In genomic region chr20:47353224-47353696, GRCh38 we compare ENCODE assay signal across 10 cellular contexts. TPM values are rescaled to one million over a fixed set of nuclear protein-coding genes. Genes with fewer than 3 reads are reported as not detected.
DNase-seq lines count a peak whose midpoint lies in the region; ATAC-seq and TF ChIP-seq lines count a peak whose summit lies in the region.
"Had no signal": no experiment of that assay in that cellular context is flagged by ENCODE, and none has a peak within 500 bp of the region (broad histone marks: within the 10 kb centered on the region; RNA-seq: fewer than 3 reads in every experiment).

No MANE protein-coding gene starts in this region.

- TF ChIP-seq EP300 in sigmoid colon (IDR thresholded peaks at IDR 0.05), result no peak

- peak overlapping the region; percentile 98 for H3K27ac ChIP-seq in GM23338 (ENCODE audit: low read depth)
- H3K27ac ChIP-seq in PC-9, result peak overlapping the region; percentile 3; the same call in 1 of the 2 replicates
- H3K27ac ChIP-seq in esophagus squamous epithelium, result peak overlapping the region; percentile 97 to 100 (median 100)
- H3K27ac ChIP-seq in sigmoid colon, result peak overlapping the region; percentile 99 to 100 (median 99)

- no peak for TF ChIP-seq CTCF in GM23338 (conservative IDR thresholded peaks at IDR 0.05; ENCODE audit: low read depth in 2 of 2)
- TF ChIP-seq CTCF in PC-9 (conservative IDR thresholded peaks at IDR 0.05), result no peak
- TF ChIP-seq CTCF in esophagus squamous epithelium (IDR thresholded peaks at IDR 0.05), result no peak
- TF ChIP-seq CTCF in sigmoid colon (IDR thresholded peaks at IDR 0.05), result no peak
- no peak for TF ChIP-seq CTCF in GM13976 (IDR thresholded peaks at IDR 0.05; ENCODE audit: borderline replicate concordance, control extremely low read depth, extremely low read depth, insufficient read depth, missing control alignments)

- no peak overlapping the region for H3K27ac Mint-ChIP-seq in GM23338
- H3K27ac Mint-ChIP-seq: brain had no signal

- intact Hi-C loops in PC-9 (cut with micrococcal nuclease; ENCODE audit: unreplicated experiment) (no loop called here), esophagus squamous epithelium (cut with DNase I) (no loop called here), sigmoid colon (cut with DNase I) (no loop called here)

- peaks cover 45% of the 10 kb centered on the region for H3K36me3 Mint-ChIP-seq in GM23338 (ENCODE audit: low read depth)
- H3K36me3 Mint-ChIP-seq: brain had no signal

- no peaks in the 10 kb centered on the region for H3K36me3 ChIP-seq in GM23338 (ENCODE audit: insufficient read depth)
- peaks cover 46% of the 10 kb centered on the region for H3K36me3 ChIP-seq in PC-9 (ENCODE audit: low read depth)
- H3K36me3 ChIP-seq in esophagus squamous epithelium, result peaks cover 0 to 5% (median 0%) of the 10 kb centered on the region in 3 donors
- no peaks in the 10 kb centered on the region for H3K36me3 ChIP-seq in sigmoid colon

- no peaks in the 10 kb centered on the region; the same call in 2 of the 3 replicates for H3K9me3 Mint-ChIP-seq in GM23338
- H3K9me3 Mint-ChIP-seq: brain had no signal

- H2AFZ ChIP-seq in GM23338 (no peak overlapping the region), PC-9 (no peak overlapping the region)

- H4K20me1 ChIP-seq in GM23338 (replicated peaks; ENCODE audit: insufficient read depth) (no peaks in the 10 kb centered on the region), PC-9 (ENCODE audit: insufficient read depth) (peaks cover 4% of the 10 kb centered on the region; the same call in 1 of the 2 replicates)

- peaks cover 91% of the 10 kb centered on the region for H3K4me1 ChIP-seq in GM23338 (ENCODE audit: insufficient read depth)
- H3K4me1 ChIP-seq in PC-9 (replicated peaks; ENCODE audit: insufficient read depth), result peaks cover 85% of the 10 kb centered on the region
- peaks cover 77 to 100% (median 80%) of the 10 kb centered on the region in 3 donors for H3K4me1 ChIP-seq in esophagus squamous epithelium
- H3K4me1 ChIP-seq in sigmoid colon, result peaks cover 0 to 100% (median 100%) of the 10 kb centered on the region in 4 donors

- no peak for TF ChIP-seq POLR2A in esophagus squamous epithelium (IDR thresholded peaks at IDR 0.05)
- TF ChIP-seq POLR2A in sigmoid colon (IDR thresholded peaks at IDR 0.05), result no peak

- H3K27me3 Mint-ChIP-seq in GM23338 (ENCODE audit: insufficient read depth, low read depth, poor library complexity), result peaks cover 22% of the 10 kb centered on the region

- 41 to 42% methylated on average over 3 of the region's 3 CpGs for WGBS in esophagus squamous epithelium, 2 donors
- WGBS in sigmoid colon, 2 donors, result 64 to 71% methylated on average over 3 of the region's 3 CpGs

- ATAC-seq in GM23338 (no peak), GM18861 (IDR thresholded peaks at IDR 0.05; ENCODE audit: unreplicated experiment) (no peak), GM21786 (IDR thresholded peaks at IDR 0.05; ENCODE audit: unreplicated experiment) (no peak)

- peaks cover 20% of the 10 kb centered on the region; the same call in 2 of the 3 replicates for H3K4me1 Mint-ChIP-seq in GM23338
- H3K4me1 Mint-ChIP-seq: brain had no signal

- in situ Hi-C loops in GM13976 (cut with MboI; ENCODE audit: low sequenced_read_pairs, unreplicated experiment), result no loop called here

- H3F3A ChIP-seq in GM23338 (replicated peaks; ENCODE audit: low read depth) (0 out of 2 replicates have a peak, but pooled peaks cover 1% of the 10 kb centered on the region), PC-9 (ENCODE audit: insufficient read depth, low read depth) (peaks cover 24% of the 10 kb centered on the region)

- H3K4me3 ChIP-seq in GM23338 (peak overlapping the region; percentile 9; the same call in 1 of the 2 replicates), PC-9 (peak overlapping the region; percentile 60; the same call in 1 of the 2 replicates), esophagus squamous epithelium (peak overlapping the region in 3 of 4 donors; percentile 22 to 49 (median 27)), sigmoid colon (peak overlapping the region in 3 of 4 donors; percentile 1 to 28 (median 21))

- POLR2A ChIA-PET in PC-9 (lab: Charles Lee; ENCODE audit: unreplicated experiment), result no interaction called here

- no peaks in the 10 kb centered on the region for H3K27me3 ChIP-seq in GM23338 (ENCODE audit: insufficient read depth)
- H3K27me3 ChIP-seq in PC-9 (ENCODE audit: insufficient read depth, low read depth), result no peaks in the 10 kb centered on the region
- H3K27me3 ChIP-seq in esophagus squamous epithelium, result no peaks in the 10 kb centered on the region
- H3K27me3 ChIP-seq in sigmoid colon, result no peaks in the 10 kb centered on the region

- H3K4me3 Mint-ChIP-seq in GM23338, result peak overlapping the region; percentile 38; the same call in 2 of the 3 replicates
- H3K4me3 Mint-ChIP-seq: brain had no signal

- CTCF ChIA-PET in PC-9 (lab: Charles Lee), result interaction anchor here (0.6 to 1.0 kb wide), 2 partner anchors 31 to 37 kb away, joined by 3 to 8 read pairs; no protein-coding TSS in a partner anchor

- H3K9me3 ChIP-seq in PC-9 (ENCODE audit: insufficient read depth, low read depth) (no peaks in the 10 kb centered on the region), esophagus squamous epithelium (no peaks in the 10 kb centered on the region), sigmoid colon (no peaks in the 10 kb centered on the region)

- no TSS peak for BruUV-seq in PC-9 (replicated peaks; lab: Mats Ljungman, UMichigan)

- DNase-seq in GM23338 (ENCODE audit: low spot score), result no peak
- DNase-seq in PC-9, result no peak
- DNase-seq in esophagus squamous epithelium (lab: John Stamatoyannopoulos, UW), result no peak
- no peak for DNase-seq in sigmoid colon
- no peak for DNase-seq in GM13976 (ENCODE audit: low spot score)
- DNase-seq in NCI-H524 (lab: John Stamatoyannopoulos, UW), result no peak
- DNase-seq: stimulated activated CD4-positive, alpha-beta T cell treated with anti-CD3 and anti-CD28 coated beads, Interleukin-2, amount 100 ng/mL, for 48 hours had no signal

- H3K9me2 ChIP-seq in GM23338 (ENCODE audit: insufficient read depth), result no peaks in the 10 kb centered on the region
- no peaks in the 10 kb centered on the region for H3K9me2 ChIP-seq in PC-9 (ENCODE audit: insufficient read depth)

- H3K4me2 ChIP-seq in GM23338, result peak overlapping the region; percentile 57
- H3K4me2 ChIP-seq in PC-9, result peak overlapping the region; percentile 96

- H3K79me2 ChIP-seq in GM23338 (replicated peaks; ENCODE audit: insufficient read depth) (peaks cover 96% of the 10 kb centered on the region), PC-9 (ENCODE audit: low read depth) (peaks cover 84% of the 10 kb centered on the region)

TF ChIP-seq in GM23338, 12 proteins besides CTCF, POLR2A, EP300 and RAD21:
- TF ChIP-seq NANOG (IDR thresholded peaks at IDR 0.05; ENCODE audit: borderline replicate concordance), result no peak
TF ChIP-seq in GM23338: peak in this region for 0.

RNA-seq across cellular contexts. Expression of gene ZMYND8, which starts 3.2 kb away (rescaled TPM):
- total RNA-seq in GM23338 (2014; rRNA removed; shearing (Covaris generic)), result 64.2 and 70.9 TPM in 2 replicates
- 122 and 128 TPM in 2 replicates for polyA plus RNA-seq in GM23338 (2016; fragmentation: Nextera tagmentation; extraction: Ambion mirVana)
- 72.3 and 107 TPM in 2 replicates for total RNA-seq in PC-9 (2021)
- 10 to 100 TPM; 21.5 to 26.3 (median 24.3) TPM for total RNA-seq in esophagus squamous epithelium
- 10 to 100 TPM; 24.8 to 46.0 (median 29.3) TPM for total RNA-seq in sigmoid colon
- 10 to 100 TPM in 2 of 3 donors, 1 to 10 TPM in 1; 7.8 to 23.2 (median 11.3) TPM for polyA plus RNA-seq in sigmoid colon

Comparison
In these comparisons a context has a peak if more than half of its experiments do, and no peak if none do; other contexts are left out.
1. H3K27ac ChIP-seq: peak in every context shown above with its lines; median percentile 100 in esophagus squamous epithelium; 99 in sigmoid colon; 98 in GM23338; 3 in PC-9.
2. H3K4me3 ChIP-seq: peak in every context shown above with its lines; median percentile 60 in PC-9; 27 in esophagus squamous epithelium; 21 in sigmoid colon; 9 in GM23338.